In genomic region chr6:132952998-132953397, GRCh38 we compare ENCODE assay signal across 28 cellular contexts.
"Had no signal": no experiment of that assay in that cellular context is flagged by ENCODE, and none has a peak within 500 bp of the region (broad histone marks: within the 10 kb centered on the region; RNA-seq: fewer than 3 reads in every experiment).

No MANE protein-coding gene starts in this region.

- H3K27me3 ChIP-seq: cardiac muscle cell had no signal

- FAIRE-seq: K562, TTC549 had no signal

- H3K27ac ChIP-seq: brain microvascular endothelial cell, cardiac muscle cell, PC-9 had no signal

- ATAC-seq: activated T-helper 17 cell treated with anti-CD3 and anti-CD28 coated beads, Interleukin-2, amount 50 U/mL, for 72 hours; K562; T-cell had no signal

- H3K4me3 ChIP-seq: cardiac muscle cell, K562, PC-9 had no signal

- H3K36me3 ChIP-seq: brain microvascular endothelial cell, cardiac muscle cell had no signal

- DNase-seq: activated B cell treated with CpG ODN at 0.5 μM for 24 hours; activated CD4-positive, alpha-beta memory T cell treated with anti-CD3 and anti-CD28 coated beads for 36 hours; activated CD4-positive, alpha-beta T cell treated with anti-CD3 and anti-CD28 coated beads for 1 hour; activated CD4-positive, alpha-beta T cell treated with anti-CD3 and anti-CD28 coated beads, Interleukin-2, amount 10 ng/mL, durations not matched to agents 7 days and 5 days; activated CD8-positive, alpha-beta memory T cell treated with anti-CD3 and anti-CD28 coated beads for 24 hours; activated gamma-delta T cell; activated naive CD4-positive, alpha-beta T cell treated with anti-CD3 and anti-CD28 coated beads for 36 hours; activated T-cell treated with anti-CD3 and anti-CD28 coated beads for 4 hours; activated T-cell treated with anti-CD3 and anti-CD28 coated beads, Interleukin-2, amount 50 U/mL, for 48 hours; brain microvascular endothelial cell; Karpas-422; MM.1S; NCI-H1105; NCI-H1436; NCI-H1694 treated with DMSO at 0.1 percent for 48 hours; NCI-H2029 treated with DMSO at 0.1 percent for 48 hours; NCI-H226; NCI-H526; NCI-H774; PC-9; SHP77 treated with DMSO at 0.1 percent for 48 hours; T-cell; T-helper 2 cell; T1000 had no signal
